ENCODE assay signal across 10 cellular contexts in genomic region chr17:51035436-51035835, GRCh38.
DNase-seq lines count a peak whose midpoint lies in the region; FAIRE-seq and TF ChIP-seq lines count a peak whose summit lies in the region.
"Had no signal": no experiment of that assay in that cellular context is flagged by ENCODE, and none has a peak within 500 bp of the region (broad histone marks: within the 10 kb centered on the region; RNA-seq: fewer than 3 reads in every experiment).

No MANE protein-coding gene starts in this region.

- H3K27ac ChIP-seq in fibroblast of lung (ENCODE audit: insufficient read depth, low read length) (no peak overlapping the region), sigmoid colon (peak overlapping the region in 2 of 4 donors; percentile 39 to 46)

- no peaks in the 10 kb centered on the region for H3K79me2 ChIP-seq in fibroblast of lung (ENCODE audit: control insufficient read depth, insufficient read depth, low read length)

- TF ChIP-seq CTCF in fibroblast of lung (conservative IDR thresholded peaks at IDR 0.05 in 1 of 2, IDR thresholded peaks at IDR 0.05 in 1 of 2; ENCODE audit: low read depth in 1 of 2, low read length in 2 of 2) (no peak), retinal pigment epithelial cell (conservative IDR thresholded peaks at IDR 0.05; ENCODE audit: low read depth, low read length) (no peak), sigmoid colon (IDR thresholded peaks at IDR 0.05) (no peak)

- intact Hi-C loops in sigmoid colon (cut with DNase I): no loop called here

- H3K9ac ChIP-seq in NT2/D1 (ENCODE audit: insufficient read length, low read depth) (no peak overlapping the region), fibroblast of lung (ENCODE audit: insufficient read depth, low read length) (no peak overlapping the region)

- no peaks in the 10 kb centered on the region for H3K27me3 ChIP-seq in NT2/D1 (ENCODE audit: insufficient read depth, insufficient read length)
- H3K27me3 ChIP-seq in fibroblast of lung (ENCODE audit: control insufficient read depth, insufficient read depth, low read length): no peaks in the 10 kb centered on the region
- no peaks in the 10 kb centered on the region for H3K27me3 ChIP-seq in sigmoid colon

- no peak overlapping the region for H2AFZ ChIP-seq in fibroblast of lung (ENCODE audit: low read length)

- no peak for TF ChIP-seq EP300 in sigmoid colon (IDR thresholded peaks at IDR 0.05)

- no peak overlapping the region for H3K4me3 ChIP-seq in NT2/D1 (ENCODE audit: insufficient read length, low read depth)
- H3K4me3 ChIP-seq in fibroblast of lung (replicated peaks in 1 of 4; ENCODE audit: control extremely low read depth in 1 of 4, insufficient read depth in 1 of 4, low read depth in 3 of 4, low read length in 4 of 4): no peak overlapping the region
- no peak overlapping the region for H3K4me3 ChIP-seq in retinal pigment epithelial cell (ENCODE audit: low read length)
- H3K4me3 ChIP-seq in sigmoid colon: no peak overlapping the region

- FAIRE-seq in RCC 7860 (lab: Jason Lieb, UNC): no peak

- no peaks in the 10 kb centered on the region for H3K9me3 ChIP-seq in NT2/D1 (ENCODE audit: insufficient read depth, low read length)
- no peaks in the 10 kb centered on the region for H3K9me3 ChIP-seq in fibroblast of lung (ENCODE audit: control insufficient read depth, insufficient read depth, low read depth, low read length)
- no peaks in the 10 kb centered on the region for H3K9me3 ChIP-seq in sigmoid colon

- no peak for TF ChIP-seq POLR2A in sigmoid colon (IDR thresholded peaks at IDR 0.05)

- H3K4me2 ChIP-seq in fibroblast of lung (ENCODE audit: extremely low read depth, insufficient read depth, low read length): no peak overlapping the region

- H3K4me1 ChIP-seq in NT2/D1 (ENCODE audit: insufficient read depth, insufficient read length): no peaks in the 10 kb centered on the region
- no peaks in the 10 kb centered on the region for H3K4me1 ChIP-seq in fibroblast of lung (ENCODE audit: control insufficient read depth, extremely low read depth, insufficient read depth, low read length)
- H3K4me1 ChIP-seq in sigmoid colon: peaks cover 0 to 18% (median 8%) of the 10 kb centered on the region in 4 donors

- DNase-seq in GM03348 (ENCODE audit: low spot score) (peak; percentile 70), NT2/D1 (ENCODE audit: low read depth, low spot score) (peak; percentile 18), fibroblast of lung (ENCODE audit: low read depth in 2 of 2) (peak; percentile 31 to 97), retinal pigment epithelial cell (ENCODE audit: low read depth) (peak; percentile 90), retina (no peak), sigmoid colon (no peak), RCC 7860 (ENCODE audit: low spot score) (no peak)
- DNase-seq in activated CD4-positive, alpha-beta T cell treated with anti-CD3 and anti-CD28 coated beads for 48 hours: no peak
- DNase-seq: effector CD4-positive, alpha-beta T cell; NCI-H1694 had no signal

- H3K36me3 ChIP-seq in NT2/D1 (ENCODE audit: insufficient read depth, insufficient read length, low read length) (peaks cover 12% of the 10 kb centered on the region), fibroblast of lung (ENCODE audit: control insufficient read depth, insufficient read depth, low read length) (no peaks in the 10 kb centered on the region), sigmoid colon (peaks cover 0 to 7% (median 0%) of the 10 kb centered on the region in 4 donors)

- H4K20me1 ChIP-seq in fibroblast of lung (ENCODE audit: control insufficient read depth, extremely low read depth, insufficient read depth, low read length): no peaks in the 10 kb centered on the region

Comparison
In these comparisons a context has a peak if more than half of its experiments do, and no peak if none do; other contexts are left out.
1. DNase-seq: peak in GM03348 (single experiment), NT2/D1 (single experiment), fibroblast of lung (2 of 2) and retinal pigment epithelial cell (single experiment); none in retina (single experiment), activated CD4-positive, alpha-beta T cell treated with anti-CD3 and anti-CD28 coated beads for 48 hours (single experiment), sigmoid colon (single experiment) and RCC 7860 (single experiment).